ENCODE assay signal across 8 cellular contexts in the genomic region with DNA sequence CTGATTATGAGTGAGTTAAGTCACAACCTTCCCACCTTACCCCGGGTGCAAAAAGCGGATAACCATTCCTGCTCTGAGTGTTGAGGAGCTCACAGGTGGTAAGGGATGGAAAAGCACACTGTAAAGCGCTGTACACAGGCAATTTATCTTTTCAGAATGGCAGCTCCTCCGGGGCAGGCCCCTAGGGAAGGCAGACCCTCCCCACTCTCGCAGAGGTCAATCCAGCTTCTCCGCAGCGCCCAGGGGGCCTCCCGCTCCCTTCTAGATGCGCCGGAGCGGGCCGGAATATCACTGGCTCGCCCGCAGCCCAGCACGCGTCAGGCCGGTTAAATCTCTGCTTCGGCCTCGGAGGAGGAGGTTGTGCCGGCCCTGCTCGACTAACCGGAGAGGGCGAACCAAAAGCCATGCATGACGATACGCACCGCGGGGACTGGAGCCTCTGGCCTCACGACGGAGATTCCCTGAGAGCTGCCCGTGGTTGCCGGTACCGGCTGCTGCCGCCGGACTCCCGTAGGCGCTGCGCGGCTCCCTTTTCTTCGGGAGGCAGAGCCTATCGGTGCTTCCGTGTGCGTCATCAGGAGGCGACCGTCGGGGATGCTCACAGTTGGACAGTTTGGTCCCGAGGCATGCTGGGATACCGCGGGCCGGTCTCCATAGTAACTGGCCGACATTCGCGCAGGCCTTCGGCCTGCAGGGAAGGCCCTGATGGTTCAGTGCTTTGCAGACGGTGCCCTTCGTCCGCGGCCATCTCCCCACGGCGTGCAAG. TPM values are rescaled to one million over a fixed set of nuclear protein-coding genes. Genes with fewer than 3 reads are reported as not detected.
DNase-seq lines count a peak whose midpoint lies in the region; ATAC-seq, FAIRE-seq and TF ChIP-seq lines count a peak whose summit lies in the region.

BRMS1 (minus strand) TSS at position 555 of the 766 bp plus-strand sequence. CDS start 2,870 bp downstream, outside the sequence.

- peak; percentile 49 for FAIRE-seq in keratinocyte (lab: Jason Lieb, UNC)

- H3K9me1 ChIP-seq in keratinocyte (ENCODE audit: control insufficient read depth, extremely low read depth, insufficient read depth, low read length), result no peaks in the 10 kb centered on the region

- peaks cover 31% of the 10 kb centered on the region for H3K4me1 ChIP-seq in keratinocyte (ENCODE audit: control insufficient read depth, extremely low read depth, insufficient read depth, low read length)

- peak within 1 kb of the TSS; percentile 79 for H3K27ac ChIP-seq in keratinocyte (ENCODE audit: control insufficient read depth, insufficient read depth, low read length)

- peak within 1 kb of the TSS; percentile 70 to 95 (median 91) for H3K4me3 ChIP-seq in keratinocyte (ENCODE audit: control insufficient read depth in 2 of 3, extremely low read depth in 1 of 3, insufficient read depth in 2 of 3, low read depth in 1 of 3, low read length in 3 of 3)

- H3K79me2 ChIP-seq in keratinocyte (ENCODE audit: control insufficient read depth, insufficient read depth, low read length), result peaks cover 33% of the 10 kb centered on the region

- H3K4me2 ChIP-seq in keratinocyte (ENCODE audit: control insufficient read depth, extremely low read depth, insufficient read depth, low read depth, low read length), result peak within 1 kb of the TSS; percentile 96

- peak within 1 kb of the TSS; percentile 89 for H3K9ac ChIP-seq in keratinocyte (ENCODE audit: control insufficient read depth, extremely low read depth, insufficient read depth, low read length)

- H4K20me1 ChIP-seq in keratinocyte (ENCODE audit: control insufficient read depth, extremely low read depth, insufficient read depth, low read length), result no peaks in the 10 kb centered on the region

- peak within 1 kb of the TSS; percentile 86 for H2AFZ ChIP-seq in keratinocyte (ENCODE audit: control insufficient read depth, low read length)

- no peaks in the 10 kb centered on the region for H3K27me3 ChIP-seq in keratinocyte (ENCODE audit: control insufficient read depth, extremely low read depth, insufficient read depth, low read length)

- dilution Hi-C loops in keratinocyte (cut with MboI; ENCODE audit: extremely low pct_ligation_motif_present, low sequenced_read_pairs), result no loop called here

- H3K9me3 ChIP-seq in keratinocyte (ENCODE audit: control insufficient read depth, low read depth, low read length), result no peaks in the 10 kb centered on the region

- peak; percentile 74 for ATAC-seq in GM19035 (IDR thresholded peaks at IDR 0.05; ENCODE audit: unreplicated experiment)
- peak; percentile 70 for ATAC-seq in HG03354 (IDR thresholded peaks at IDR 0.05; ENCODE audit: poor library complexity, severe bottlenecking, unreplicated experiment)

- TF ChIP-seq CTCF in AG09319 (IDR thresholded peaks at IDR 0.05; ENCODE audit: low read depth, low read length) (peak; percentile 2; the same call in 1 of the 2 replicates), keratinocyte (optimal IDR thresholded peaks at IDR 0.05 in 1 of 3, IDR thresholded peaks at IDR 0.05 in 1 of 3, conservative IDR thresholded peaks at IDR 0.05 in 1 of 3; ENCODE audit: extremely low read depth in 1 of 3, insufficient read depth in 2 of 3, low read length in 3 of 3) (peak in 2 of 3 experiments; percentile 22 to 43)

- DNase-seq in AG09319 (ENCODE audit: extremely low read depth, low read depth), result peak; percentile 88
- peak; percentile 92 for DNase-seq in NCI-H460 (ENCODE audit: extremely low read depth, low read depth)
- peak; percentile 93 for DNase-seq in activated CD4-positive, CD25-positive, alpha-beta regulatory T cell treated with anti-CD3 and anti-CD28 coated beads, Interleukin-2, amount 50 U/mL, for 72 hours
- DNase-seq in cerebellar cortex (ENCODE audit: low spot score), result peak; percentile 97
- DNase-seq in keratinocyte (ENCODE audit: low read depth, low spot score), result no peak
- DNase-seq in stimulated activated CD4-positive, alpha-beta T cell treated with anti-CD3 and anti-CD28 coated beads, Interleukin-12 subunit alpha, Interleukin-12 subunit beta, amount 100 ng/mL, for 48 hours (ENCODE audit: low read depth in 2 of 3, low spot score in 1 of 3), result peak; percentile 92 to 95 (median 94)

- H3K36me3 ChIP-seq in keratinocyte (ENCODE audit: control insufficient read depth in 2 of 2, extremely low read depth in 1 of 2, insufficient read depth in 2 of 2, low read length in 2 of 2), result peaks cover 17% of the 10 kb centered on the region in 2 experiments

RNA-seq across cellular contexts. Expression of gene BRMS1, which starts in this region (rescaled TPM):
- total RNA-seq in NCI-H460 (2014; rRNA removed; shearing (Covaris generic)), result 35.3 and 44.2 TPM in 2 replicates
- 63.0 and 70.1 TPM in 2 replicates for polyA plus RNA-seq in NCI-H460 (2014; cell fraction: nucleus; rRNA removed)
- polyA plus RNA-seq in keratinocyte, result 61.4 to 65.8 TPM (median 64.8 TPM) in 3 replicates
- 31.0 TPM for polyA plus RNA-seq in keratinocyte (2011; ENCODE audit: low read depth)
- 37.7 and 68.6 TPM in 2 replicates for polyA plus RNA-seq in keratinocyte (2011; cell fraction: cytosol; rRNA removed)
- polyA plus RNA-seq in keratinocyte (2011; cell fraction: nucleus; rRNA removed), result 44.0 and 44.5 TPM in 2 replicates
- polyA plus RNA-seq in keratinocyte (2012; ENCODE audit: low replicate concordance), result 38.4 and 73.3 TPM in 2 replicates
- 14.7 to 32.2 TPM (median 21.4 TPM) in 3 replicates for polyA minus RNA-seq in keratinocyte
- 28.6 TPM for polyA minus RNA-seq in keratinocyte (2011; cell fraction: cytosol; rRNA and poly(A)+ RNA removed)
- polyA minus RNA-seq in keratinocyte (2011; cell fraction: nucleus; rRNA and poly(A)+ RNA removed), result 9.1 and 10.6 TPM in 2 replicates
